ENCODE assay signal across 11 cellular contexts in genomic region chr9:110007477-110008270, GRCh38.
A peak's percentile ranks its signal among the peaks of the same experiment; 100 is the strongest.
DNase-seq lines count a peak whose midpoint lies in the region; ATAC-seq lines count a peak whose summit lies in the region.
"Had no signal": no experiment of that assay in that cellular context is flagged by ENCODE, and none has a peak within 500 bp of the region (broad histone marks: within the 10 kb centered on the region; RNA-seq: fewer than 3 reads in every experiment).

No MANE protein-coding gene starts in this region.

- ATAC-seq in GM18907 (IDR thresholded peaks at IDR 0.05; ENCODE audit: unreplicated experiment): peak; percentile 80
- peak; percentile 80 for ATAC-seq in GM21619 (IDR thresholded peaks at IDR 0.05; ENCODE audit: unreplicated experiment)
- ATAC-seq in HG03442 (IDR thresholded peaks at IDR 0.05; ENCODE audit: unreplicated experiment): peak; percentile 66
- peak; percentile 73 to 78 for ATAC-seq in stimulated activated naive B cell treated with anti-CD40 and anti-IgM and Interleukin-4, amounts not matched to agents 10 μg/mL and 1 μg/mL and 100 μg/mL, for 72 hours (replicated peaks)

- H3K4me1 Mint-ChIP-seq in stimulated activated naive B cell treated with anti-CD40 and anti-IgM and Interleukin-4, amounts not matched to agents 10 μg/mL and 1 μg/mL and 100 μg/mL, for 72 hours: peaks cover 35 to 46% of the 10 kb centered on the region in 2 donors

- peak overlapping the region; percentile 27 for H3K27ac Mint-ChIP-seq in stimulated activated naive B cell treated with anti-CD40 and anti-IgM and Interleukin-4, amounts not matched to agents 10 μg/mL and 1 μg/mL and 100 μg/mL, for 72 hours

- no peak overlapping the region for H3K4me3 Mint-ChIP-seq in stimulated activated naive B cell treated with anti-CD40 and anti-IgM and Interleukin-4, amounts not matched to agents 10 μg/mL and 1 μg/mL and 100 μg/mL, for 72 hours

- DNase-seq in stimulated activated naive B cell treated with anti-CD40 and anti-IgM and Interleukin-4, amounts not matched to agents 10 μg/mL and 1 μg/mL and 100 μg/mL, for 72 hours: no peak
- no peak for DNase-seq in AG20443 (ENCODE audit: low spot score)
- DNase-seq in stimulated activated CD4-positive, alpha-beta T cell treated with anti-CD3 and anti-CD28 coated beads, Interleukin-2, amount 100 ng/mL, for 24 hours: no peak
- no peak for DNase-seq in NCI-H146 treated with DMSO at 0.1 percent for 48 hours (lab: John Stamatoyannopoulos, UW; ENCODE audit: unreplicated experiment)
- DNase-seq: colonic mucosa, COR-L47, NCI-H510A, Right ventricle myocardium superior had no signal

- no peaks in the 10 kb centered on the region for H3K27me3 Mint-ChIP-seq in stimulated activated naive B cell treated with anti-CD40 and anti-IgM and Interleukin-4, amounts not matched to agents 10 μg/mL and 1 μg/mL and 100 μg/mL, for 72 hours

- peaks cover 7 to 13% of the 10 kb centered on the region in 2 donors for H3K36me3 Mint-ChIP-seq in stimulated activated naive B cell treated with anti-CD40 and anti-IgM and Interleukin-4, amounts not matched to agents 10 μg/mL and 1 μg/mL and 100 μg/mL, for 72 hours

- peaks cover 9 to 13% of the 10 kb centered on the region in 2 donors for H3K9me3 Mint-ChIP-seq in stimulated activated naive B cell treated with anti-CD40 and anti-IgM and Interleukin-4, amounts not matched to agents 10 μg/mL and 1 μg/mL and 100 μg/mL, for 72 hours
